In genomic region chrX:155071694-155072215, GRCh38 we compare ENCODE assay signal across 6 cellular contexts. TPM values are rescaled to one million over a fixed set of nuclear protein-coding genes. Genes with fewer than 3 reads are reported as not detected.
DNase-seq lines count a peak whose midpoint lies in the region; ATAC-seq lines count a peak whose summit lies in the region.

No MANE protein-coding gene starts in this region.

- H3K4me1 Mint-ChIP-seq in activated CD4-positive, alpha-beta T cell treated with anti-CD3 and anti-CD28 coated beads for 36 hours: peaks cover 53% of the 10 kb centered on the region

- POLR2A ChIA-PET in activated CD4-positive, alpha-beta T cell treated with anti-CD3 and anti-CD28 coated beads for 36 hours (lab: Charles Lee): no interaction called here

- H3K9ac ChIP-seq in SK-N-MC (ENCODE audit: insufficient read length) (peak overlapping the region; percentile 83), iPS-20b (ENCODE audit: low read depth, low read length) (peak overlapping the region; percentile 90)

- no peaks in the 10 kb centered on the region for H3K27me3 ChIP-seq in iPS-20b (ENCODE audit: insufficient read depth, low read length)

- peaks cover 29% of the 10 kb centered on the region for H3K36me3 Mint-ChIP-seq in activated CD4-positive, alpha-beta T cell treated with anti-CD3 and anti-CD28 coated beads for 36 hours (ENCODE audit: low read depth)

- no peaks in the 10 kb centered on the region for H3K9me3 ChIP-seq in SK-N-MC (ENCODE audit: low read depth, low read length)
- no peaks in the 10 kb centered on the region for H3K9me3 ChIP-seq in iPS-20b (ENCODE audit: insufficient read depth, low read depth, low read length)

- no peak for DNase-seq in activated CD4-positive, alpha-beta T cell treated with anti-CD3 and anti-CD28 coated beads for 36 hours
- DNase-seq in activated CD4-positive, alpha-beta T cell treated with anti-CD3 and anti-CD28 coated beads, Interleukin-2, amount 50 U/mL, for 1 hour: no peak
- DNase-seq in SK-N-MC (ENCODE audit: low read depth, low spot score) (no peak), NCI-H345 (lab: John Stamatoyannopoulos, UW) (no peak), GOT3 (lab: John Stamatoyannopoulos, UW) (no peak)

- H3K4me1 ChIP-seq in iPS-20b (ENCODE audit: insufficient read depth, low read length): no peaks in the 10 kb centered on the region

- ATAC-seq in activated CD4-positive, alpha-beta T cell treated with anti-CD3 and anti-CD28 coated beads for 36 hours: no peak

- peaks cover 10% of the 10 kb centered on the region; the same call in 1 of the 2 replicates for H3K36me3 ChIP-seq in SK-N-MC (ENCODE audit: insufficient read depth, low read length)
- H3K36me3 ChIP-seq in iPS-20b (ENCODE audit: insufficient read depth, low read depth, low read length): peaks cover 31% of the 10 kb centered on the region

- H3K9me3 Mint-ChIP-seq in activated CD4-positive, alpha-beta T cell treated with anti-CD3 and anti-CD28 coated beads for 36 hours (ENCODE audit: low read depth): no peaks in the 10 kb centered on the region

- peak overlapping the region; percentile 90 for H3K4me3 Mint-ChIP-seq in activated CD4-positive, alpha-beta T cell treated with anti-CD3 and anti-CD28 coated beads for 36 hours

- H3K27ac Mint-ChIP-seq in activated CD4-positive, alpha-beta T cell treated with anti-CD3 and anti-CD28 coated beads for 36 hours: peak overlapping the region; percentile 93

- H3K4me3 ChIP-seq in SK-N-MC: peak overlapping the region; percentile 85
- H3K4me3 ChIP-seq in iPS-20b (ENCODE audit: low read length): peak overlapping the region; percentile 92

- H3K27ac ChIP-seq in SK-N-MC (no peak overlapping the region), iPS-20b (ENCODE audit: low read length) (no peak overlapping the region)

- intact Hi-C loops in activated CD4-positive, alpha-beta T cell treated with anti-CD3 and anti-CD28 coated beads for 36 hours (cut with DNase I, micrococcal nuclease): loop anchor here (1.0 to 10.0 kb wide), 11 partner anchors 15 to 1599 kb away; partner anchors contain the start of genes VBP1 (in 2 of the 2), DKC1 (in 1 of the 2), FUNDC2 (in 1 of the 2) and HAUS7 (in 1 of the 2)

- CTCF ChIA-PET in activated CD4-positive, alpha-beta T cell treated with anti-CD3 and anti-CD28 coated beads for 36 hours (lab: Charles Lee): interaction anchor here (1.2 kb wide), 1 partner anchor 15 kb away, joined by 6 read pairs; no protein-coding TSS in a partner anchor

- H3K27me3 Mint-ChIP-seq in activated CD4-positive, alpha-beta T cell treated with anti-CD3 and anti-CD28 coated beads for 36 hours: no peaks in the 10 kb centered on the region

RNA-seq across cellular contexts. Expression of gene BRCC3, which starts 0.4 kb away (rescaled TPM):
- total RNA-seq in activated CD4-positive, alpha-beta T cell treated with anti-CD3 and anti-CD28 coated beads for 36 hours: 10 to 100 TPM; 28.1 to 30.3 TPM

RNA-seq across cellular contexts. Expression of gene CMC4, which starts 0.8 kb away (rescaled TPM):
- 1 to 10 TPM; 3.8 to 7.6 TPM for total RNA-seq in activated CD4-positive, alpha-beta T cell treated with anti-CD3 and anti-CD28 coated beads for 36 hours

RNA-seq across cellular contexts. Expression of gene MTCP1, which starts 0.8 kb away (rescaled TPM):
- 10 to 100 TPM in 1 of 2 experiments, 1 to 10 TPM in 1; 9.3 to 18.1 TPM for total RNA-seq in activated CD4-positive, alpha-beta T cell treated with anti-CD3 and anti-CD28 coated beads for 36 hours

RNA-seq across cellular contexts. Expression of gene FUNDC2, which starts 45.1 kb away (rescaled TPM):
- total RNA-seq in activated CD4-positive, alpha-beta T cell treated with anti-CD3 and anti-CD28 coated beads for 36 hours: 10 to 100 TPM; 83.7 to 86.9 TPM

RNA-seq across cellular contexts. Expression of gene F8, which starts 49.2 kb away (rescaled TPM):
- total RNA-seq in activated CD4-positive, alpha-beta T cell treated with anti-CD3 and anti-CD28 coated beads for 36 hours: 1 to 10 TPM; 5.4 to 6.3 TPM
